ENCODE assay signal across 2 cellular contexts in genomic region chr15:59847925-59848415, GRCh38.
TF ChIP-seq lines count a peak whose summit lies in the region.

No MANE protein-coding gene starts in this region.

TF ChIP-seq in HepG2, 621 proteins besides CTCF, POLR2A, EP300 and RAD21:
- no peak for TF ChIP-seq HMGA1 (CRISPR knock-in tag; conservative IDR thresholded peaks at IDR 0.05)
- TF ChIP-seq MAFF (IDR thresholded peaks at IDR 0.05; ENCODE audit: low read depth, low read length), result peak; percentile 94
- peak; percentile 90 to 96 for TF ChIP-seq MAFK (conservative IDR thresholded peaks at IDR 0.05 in 1 of 2, IDR thresholded peaks at IDR 0.05 in 1 of 2; ENCODE audit: low read length in 2 of 2)

TF ChIP-seq in H1, 55 proteins besides CTCF, POLR2A, EP300 and RAD21:
- TF ChIP-seq GABPA (IDR thresholded peaks at IDR 0.05; ENCODE audit: borderline replicate concordance, insufficient read depth, low read length) (no peak), MAFK (IDR thresholded peaks at IDR 0.05; ENCODE audit: low read depth, low read length) (peak; percentile 73; the same call in 1 of the 2 replicates), POLR2AphosphoS5 (IDR thresholded peaks at IDR 0.05; ENCODE audit: low read depth, low read length) (no peak)
